ENCODE assay signal across 7 cellular contexts in genomic region chr20:45229264-45230056, GRCh38. TPM values are rescaled to one million over a fixed set of nuclear protein-coding genes. Genes with fewer than 3 reads are reported as not detected.
DNase-seq lines count a peak whose midpoint lies in the region; ATAC-seq, FAIRE-seq and TF ChIP-seq lines count a peak whose summit lies in the region.

No MANE protein-coding gene starts in this region.

- H3K27ac ChIP-seq in upper lobe of right lung = no peak overlapping the region

- no peaks in the 10 kb centered on the region for H3K4me1 ChIP-seq in upper lobe of right lung

- ATAC-seq in upper lobe of right lung (peak; percentile 92), GM18870 (IDR thresholded peaks at IDR 0.05; ENCODE audit: unreplicated experiment) (no peak)

- H3K27me3 ChIP-seq in kidney epithelial cell (ENCODE audit: control insufficient read depth, insufficient read depth, low read length) = peaks cover 2% of the 10 kb centered on the region
- H3K27me3 ChIP-seq in upper lobe of right lung = no peaks in the 10 kb centered on the region

- intact Hi-C loops in upper lobe of right lung (cut with DNase I) = no loop called here

- DNase-seq in ELR (ENCODE audit: low read depth) (peak; percentile 45), kidney epithelial cell (ENCODE audit: low read depth) (no peak), upper lobe of right lung (peak; percentile 85), RCC 7860 (ENCODE audit: low spot score) (no peak)
- DNase-seq in Jurkat, Clone E6-1 (ENCODE audit: low read depth, low spot score) = peak; percentile 20
- peak; percentile 74 to 77 for DNase-seq in activated CD4-positive, alpha-beta T cell treated with anti-CD3 and anti-CD28 coated beads, Interleukin-2, amount 50 U/mL, for 48 hours

- H3K36me3 ChIP-seq in kidney epithelial cell (ENCODE audit: control insufficient read depth, insufficient read depth, low read length) (no peaks in the 10 kb centered on the region), upper lobe of right lung (no peaks in the 10 kb centered on the region)

- H3K4me3 ChIP-seq in Jurkat, Clone E6-1 (ENCODE audit: low read length) = no peak overlapping the region
- no peak overlapping the region for H3K4me3 ChIP-seq in kidney epithelial cell (ENCODE audit: low read depth, low read length)
- H3K4me3 ChIP-seq in upper lobe of right lung = no peak overlapping the region

- TF ChIP-seq CTCF in kidney epithelial cell (IDR thresholded peaks at IDR 0.05; ENCODE audit: insufficient read depth, low read length, poor library complexity, severe bottlenecking) = peak; percentile 68
- peak; percentile 50 for TF ChIP-seq CTCF in upper lobe of right lung (IDR thresholded peaks at IDR 0.05)

- H3K9me3 ChIP-seq in upper lobe of right lung = no peaks in the 10 kb centered on the region

- no peak for FAIRE-seq in RCC 7860 (lab: Jason Lieb, UNC)

RNA-seq across cellular contexts. Expression of gene SEMG2, which starts 8.3 kb away (rescaled TPM):
- polyA plus RNA-seq in Jurkat, Clone E6-1 (2012; ENCODE audit: insufficient read depth, insufficient read length) = not detected
- total RNA-seq in kidney epithelial cell (not detected in 2 replicates), upper lobe of right lung (not detected)

RNA-seq across cellular contexts. Expression of gene SEMG1, which starts 22.6 kb away (rescaled TPM):
- not detected for polyA plus RNA-seq in Jurkat, Clone E6-1 (2012; ENCODE audit: insufficient read depth, insufficient read length)
- total RNA-seq in kidney epithelial cell = not detected in 2 replicates
- not detected for total RNA-seq in upper lobe of right lung

RNA-seq across cellular contexts. Expression of gene SLPI, which starts 24.9 kb away (rescaled TPM):
- polyA plus RNA-seq in Jurkat, Clone E6-1 (2012; ENCODE audit: insufficient read depth, insufficient read length) = not detected
- total RNA-seq in kidney epithelial cell (88.0 and 99.5 TPM in 2 replicates), upper lobe of right lung (966 TPM)

RNA-seq across cellular contexts. Expression of gene PI3, which starts 54.8 kb away (rescaled TPM):
- not detected for polyA plus RNA-seq in Jurkat, Clone E6-1 (2012; ENCODE audit: insufficient read depth, insufficient read length)
- total RNA-seq in kidney epithelial cell (not detected in 2 replicates), upper lobe of right lung (4.1 TPM)

Comparison
In these comparisons a context has a peak if more than half of its experiments do, and no peak if none do; other contexts are left out.
1. DNase-seq: peak in ELR (single experiment), Jurkat, Clone E6-1 (single experiment), activated CD4-positive, alpha-beta T cell treated with anti-CD3 and anti-CD28 coated beads, Interleukin-2, amount 50 U/mL, for 48 hours (2 of 2) and upper lobe of right lung (single experiment); none in kidney epithelial cell (single experiment) and RCC 7860 (single experiment).